In the genomic region with DNA sequence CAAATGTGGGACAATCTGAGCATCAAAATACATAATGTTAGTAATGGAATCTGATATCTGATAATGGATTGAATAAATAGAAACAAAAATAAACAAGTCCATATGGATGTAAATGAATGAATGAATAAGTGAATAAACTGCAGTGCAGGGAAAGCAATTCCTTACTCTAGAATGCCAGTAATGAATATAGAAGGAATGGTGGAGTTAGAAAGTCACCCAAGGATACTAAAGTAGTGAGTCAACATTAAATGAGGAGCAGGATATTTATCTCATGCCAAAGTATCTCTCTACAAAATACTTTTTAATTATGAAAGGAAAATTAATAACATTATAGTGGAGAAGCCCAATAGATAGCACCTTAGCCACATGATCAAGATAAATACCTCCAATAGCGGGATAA, we compare ENCODE assay signal across 18 cellular contexts.
A peak's percentile ranks its signal among the peaks of the same experiment; 100 is the strongest.
DNase-seq lines count a peak whose midpoint lies in the region; ATAC-seq and TF ChIP-seq lines count a peak whose summit lies in the region.
"Had no signal": no experiment of that assay in that cellular context is flagged by ENCODE, and none has a peak within 500 bp of the region (broad histone marks: within the 10 kb centered on the region; RNA-seq: fewer than 3 reads in every experiment).

No MANE protein-coding gene starts in this region.

- H3K4me3 Mint-ChIP-seq in HFFc6 (no peak overlapping the region), mesothelial cell of epicardium (no peak overlapping the region), WTC11 (no peak overlapping the region)
- H3K4me3 Mint-ChIP-seq: B cell; CD8-positive, alpha-beta T cell; IgD-negative memory B cell had no signal

- TF ChIP-seq CTCF in HFFc6 (IDR thresholded peaks at IDR 0.05) (no peak), mesothelial cell of epicardium (IDR thresholded peaks at IDR 0.05; ENCODE audit: unreplicated experiment) (no peak), WTC11 (IDR thresholded peaks at IDR 0.05) (no peak)

- H3K36me3 Mint-ChIP-seq in HFFc6 (ENCODE audit: low read depth) (no peaks in the 10 kb centered on the region), mesothelial cell of epicardium (no peaks in the 10 kb centered on the region), WTC11 (no peaks in the 10 kb centered on the region)
- H3K36me3 Mint-ChIP-seq: CD8-positive, alpha-beta T cell had no signal

- CTCF ChIA-PET in WTC11 (lab: Charles Lee) = no interaction called here

- H3K4me1 Mint-ChIP-seq in HFFc6 (ENCODE audit: low read depth) (peaks cover 26% of the 10 kb centered on the region), mesothelial cell of epicardium (peaks cover 21% of the 10 kb centered on the region), WTC11 (peaks cover 24% of the 10 kb centered on the region)
- H3K4me1 Mint-ChIP-seq: B cell, IgD-negative memory B cell had no signal

- no peaks in the 10 kb centered on the region for H3K9me3 Mint-ChIP-seq in HFFc6
- H3K9me3 Mint-ChIP-seq in mesothelial cell of epicardium = no peaks in the 10 kb centered on the region
- no peaks in the 10 kb centered on the region for H3K9me3 Mint-ChIP-seq in WTC11
- H3K9me3 Mint-ChIP-seq: CD8-positive, alpha-beta T cell had no signal

- H3K27ac Mint-ChIP-seq in HFFc6 = no peak overlapping the region
- no peak overlapping the region for H3K27ac Mint-ChIP-seq in mesothelial cell of epicardium
- H3K27ac Mint-ChIP-seq in WTC11 = no peak overlapping the region
- H3K27ac Mint-ChIP-seq: B cell; CD8-positive, alpha-beta T cell; IgD-negative memory B cell had no signal

- no peak for ATAC-seq in WTC11
- ATAC-seq: CD8-positive, alpha-beta T cell; HCT116 had no signal

- H3K27me3 Mint-ChIP-seq in HFFc6 (ENCODE audit: insufficient read depth) (peaks cover 4% of the 10 kb centered on the region; the same call in 1 of the 2 replicates), mesothelial cell of epicardium (ENCODE audit: low read depth) (no peaks in the 10 kb centered on the region), WTC11 (ENCODE audit: low read depth) (no peaks in the 10 kb centered on the region)
- H3K27me3 Mint-ChIP-seq: B cell, IgD-negative memory B cell had no signal

- POLR2A ChIA-PET in WTC11 (lab: Charles Lee) = no interaction called here

- DNase-seq in AG08396 (ENCODE audit: low spot score) (peak; percentile 10), EH (ENCODE audit: low read depth) (peak; percentile 25), HFFc6 (peak; percentile 19), fibroblast of peridontal ligament (ENCODE audit: extremely low read depth) (peak; percentile 8), mesothelial cell of epicardium (ENCODE audit: low spot score in 2 of 2, unreplicated experiment in 2 of 2) (no peak), WTC11 (ENCODE audit: low spot score) (no peak)
- no peak for DNase-seq in effector CD4-positive, alpha-beta T cell
- DNase-seq in activated CD4-positive, alpha-beta T cell treated with anti-CD3 and anti-CD28 coated beads for 4 hours = no peak
- DNase-seq: Calu3; CD8-positive, alpha-beta T cell; DMS79 treated with DMSO at 0.1 percent for 48 hours; EL; GOT3; H7; KBM-7 had no signal

TF ChIP-seq in WTC11, 78 proteins besides CTCF, POLR2A, EP300 and RAD21 (continues in another document):
- TF ChIP-seq, protein P1, sequence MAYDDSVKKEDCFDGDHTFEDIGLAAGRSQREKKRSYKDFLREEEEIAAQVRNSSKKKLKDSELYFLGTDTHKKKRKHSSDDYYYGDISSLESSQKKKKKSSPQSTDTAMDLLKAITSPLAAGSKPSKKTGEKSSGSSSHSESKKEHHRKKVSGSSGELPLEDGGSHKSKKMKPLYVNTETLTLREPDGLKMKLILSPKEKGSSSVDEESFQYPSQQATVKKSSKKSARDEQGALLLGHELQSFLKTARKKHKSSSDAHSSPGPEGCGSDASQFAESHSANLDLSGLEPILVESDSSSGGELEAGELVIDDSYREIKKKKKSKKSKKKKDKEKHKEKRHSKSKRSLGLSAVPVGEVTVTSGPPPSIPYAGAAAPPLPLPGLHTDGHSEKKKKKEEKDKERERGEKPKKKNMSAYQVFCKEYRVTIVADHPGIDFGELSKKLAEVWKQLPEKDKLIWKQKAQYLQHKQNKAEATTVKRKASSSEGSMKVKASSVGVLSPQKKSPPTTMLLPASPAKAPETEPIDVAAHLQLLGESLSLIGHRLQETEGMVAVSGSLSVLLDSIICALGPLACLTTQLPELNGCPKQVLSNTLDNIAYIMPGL (CRISPR knock-in tag; IDR thresholded peaks at IDR 0.05) = no peak
- TF ChIP-seq NR1H2 (CRISPR knock-in tag; IDR thresholded peaks at IDR 0.05) (no peak), TCF7 (CRISPR knock-in tag; IDR thresholded peaks at IDR 0.05; ENCODE audit: low read depth) (no peak), JAZF1 (CRISPR knock-in tag; IDR thresholded peaks at IDR 0.05) (no peak), ZNF423 (CRISPR knock-in tag; IDR thresholded peaks at IDR 0.05) (no peak), ZNF416 (CRISPR knock-in tag; IDR thresholded peaks at IDR 0.05) (no peak), ZNF425 (CRISPR knock-in tag; conservative IDR thresholded peaks at IDR 0.05) (no peak), E2F4 (CRISPR knock-in tag; IDR thresholded peaks at IDR 0.05; ENCODE audit: borderline replicate concordance, low read depth) (no peak), ZNF138 (CRISPR knock-in tag; conservative IDR thresholded peaks at IDR 0.05) (no peak)
- TF ChIP-seq, protein P2, sequence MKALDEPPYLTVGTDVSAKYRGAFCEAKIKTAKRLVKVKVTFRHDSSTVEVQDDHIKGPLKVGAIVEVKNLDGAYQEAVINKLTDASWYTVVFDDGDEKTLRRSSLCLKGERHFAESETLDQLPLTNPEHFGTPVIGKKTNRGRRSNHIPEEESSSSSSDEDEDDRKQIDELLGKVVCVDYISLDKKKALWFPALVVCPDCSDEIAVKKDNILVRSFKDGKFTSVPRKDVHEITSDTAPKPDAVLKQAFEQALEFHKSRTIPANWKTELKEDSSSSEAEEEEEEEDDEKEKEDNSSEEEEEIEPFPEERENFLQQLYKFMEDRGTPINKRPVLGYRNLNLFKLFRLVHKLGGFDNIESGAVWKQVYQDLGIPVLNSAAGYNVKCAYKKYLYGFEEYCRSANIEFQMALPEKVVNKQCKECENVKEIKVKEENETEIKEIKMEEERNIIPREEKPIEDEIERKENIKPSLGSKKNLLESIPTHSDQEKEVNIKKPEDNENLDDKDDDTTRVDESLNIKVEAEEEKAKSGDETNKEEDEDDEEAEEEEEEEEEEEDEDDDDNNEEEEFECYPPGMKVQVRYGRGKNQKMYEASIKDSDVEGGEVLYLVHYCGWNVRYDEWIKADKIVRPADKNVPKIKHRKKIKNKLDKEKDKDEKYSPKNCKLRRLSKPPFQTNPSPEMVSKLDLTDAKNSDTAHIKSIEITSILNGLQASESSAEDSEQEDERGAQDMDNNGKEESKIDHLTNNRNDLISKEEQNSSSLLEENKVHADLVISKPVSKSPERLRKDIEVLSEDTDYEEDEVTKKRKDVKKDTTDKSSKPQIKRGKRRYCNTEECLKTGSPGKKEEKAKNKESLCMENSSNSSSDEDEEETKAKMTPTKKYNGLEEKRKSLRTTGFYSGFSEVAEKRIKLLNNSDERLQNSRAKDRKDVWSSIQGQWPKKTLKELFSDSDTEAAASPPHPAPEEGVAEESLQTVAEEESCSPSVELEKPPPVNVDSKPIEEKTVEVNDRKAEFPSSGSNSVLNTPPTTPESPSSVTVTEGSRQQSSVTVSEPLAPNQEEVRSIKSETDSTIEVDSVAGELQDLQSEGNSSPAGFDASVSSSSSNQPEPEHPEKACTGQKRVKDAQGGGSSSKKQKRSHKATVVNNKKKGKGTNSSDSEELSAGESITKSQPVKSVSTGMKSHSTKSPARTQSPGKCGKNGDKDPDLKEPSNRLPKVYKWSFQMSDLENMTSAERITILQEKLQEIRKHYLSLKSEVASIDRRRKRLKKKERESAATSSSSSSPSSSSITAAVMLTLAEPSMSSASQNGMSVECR (CRISPR knock-in tag; IDR thresholded peaks at IDR 0.05; ENCODE audit: borderline replicate concordance) = no peak
- TF ChIP-seq, protein P3, sequence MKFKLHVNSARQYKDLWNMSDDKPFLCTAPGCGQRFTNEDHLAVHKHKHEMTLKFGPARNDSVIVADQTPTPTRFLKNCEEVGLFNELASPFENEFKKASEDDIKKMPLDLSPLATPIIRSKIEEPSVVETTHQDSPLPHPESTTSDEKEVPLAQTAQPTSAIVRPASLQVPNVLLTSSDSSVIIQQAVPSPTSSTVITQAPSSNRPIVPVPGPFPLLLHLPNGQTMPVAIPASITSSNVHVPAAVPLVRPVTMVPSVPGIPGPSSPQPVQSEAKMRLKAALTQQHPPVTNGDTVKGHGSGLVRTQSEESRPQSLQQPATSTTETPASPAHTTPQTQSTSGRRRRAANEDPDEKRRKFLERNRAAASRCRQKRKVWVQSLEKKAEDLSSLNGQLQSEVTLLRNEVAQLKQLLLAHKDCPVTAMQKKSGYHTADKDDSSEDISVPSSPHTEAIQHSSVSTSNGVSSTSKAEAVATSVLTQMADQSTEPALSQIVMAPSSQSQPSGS (CRISPR knock-in tag; IDR thresholded peaks at IDR 0.05; ENCODE audit: borderline replicate concordance, low read depth) = no peak

Comparison
In these comparisons a context has a peak if more than half of its experiments do, and no peak if none do; other contexts are left out.
1. DNase-seq: peak in AG08396 (single experiment), EH (single experiment), HFFc6 (single experiment) and fibroblast of peridontal ligament (single experiment); none in mesothelial cell of epicardium (0 of 2), WTC11 (single experiment), effector CD4-positive, alpha-beta T cell (single experiment) and activated CD4-positive, alpha-beta T cell treated with anti-CD3 and anti-CD28 coated beads for 4 hours (0 of 2).